In genomic region chr1:156456625-156457465, GRCh38 we compare ENCODE assay signal across 8 cellular contexts. TPM values are rescaled to one million over a fixed set of nuclear protein-coding genes. Genes with fewer than 3 reads are reported as not detected.
DNase-seq lines count a peak whose midpoint lies in the region; ATAC-seq and TF ChIP-seq lines count a peak whose summit lies in the region.

No MANE protein-coding gene starts in this region.

- DNase-seq in NCI-H1694 (lab: John Stamatoyannopoulos, UW), result peak; percentile 100
- DNase-seq in amygdala (lab: John Stamatoyannopoulos, UW), result peak; percentile 50 to 97 (median 92)
- peak; percentile 96 for DNase-seq in left ventricle myocardium inferior
- DNase-seq in posterior vena cava (ENCODE audit: low spot score), result peak; percentile 99
- peak; percentile 99 for DNase-seq in upper lobe of right lung

- H3K27ac Mint-ChIP-seq in T-helper 1 cell treated with Interleukin-12 subunit alpha and Interleukin-12 subunit beta and Interleukin-4 antibody, amounts not matched to agents 30 μg/mL and 1 μg/mL, for 36 hours, result peak overlapping the region; percentile 97

- no peaks in the 10 kb centered on the region for H3K36me3 ChIP-seq in left ventricle myocardium inferior
- no peaks in the 10 kb centered on the region for H3K36me3 ChIP-seq in upper lobe of right lung

- intact Hi-C loops in left ventricle myocardium inferior (cut with micrococcal nuclease), result loop anchor here (10.0 kb wide), 2 partner anchors 48 to 148 kb away; partner anchors contain the start of genes GPATCH4 and MEF2D
- intact Hi-C loops in posterior vena cava (cut with DNase I), result loop anchor here in 1 of 2 donors (5.0 kb wide), 1 partner anchor 150 kb away; no protein-coding TSS in a partner anchor
- intact Hi-C loops in upper lobe of right lung (cut with DNase I), result no loop called here

- H3K27me3 ChIP-seq in left ventricle myocardium inferior (ENCODE audit: low read depth) (no peaks in the 10 kb centered on the region), upper lobe of right lung (no peaks in the 10 kb centered on the region)

- ATAC-seq in GM18498 (IDR thresholded peaks at IDR 0.05; ENCODE audit: unreplicated experiment), result peak; percentile 78
- peak; percentile 77 for ATAC-seq in HG02885 (IDR thresholded peaks at IDR 0.05; ENCODE audit: poor library complexity, unreplicated experiment)
- peak; percentile 96 for ATAC-seq in upper lobe of right lung

- H3K36me3 Mint-ChIP-seq in T-helper 1 cell treated with Interleukin-12 subunit alpha and Interleukin-12 subunit beta and Interleukin-4 antibody, amounts not matched to agents 30 μg/mL and 1 μg/mL, for 36 hours (ENCODE audit: low read depth), result peaks cover 4% of the 10 kb centered on the region

- H3K27ac ChIP-seq in left ventricle myocardium inferior (replicated peaks), result peak overlapping the region; percentile 100
- peak overlapping the region; percentile 99 for H3K27ac ChIP-seq in upper lobe of right lung

- H3K4me3 ChIP-seq in left ventricle myocardium inferior (peak overlapping the region; percentile 84), upper lobe of right lung (peak overlapping the region; percentile 77)

- no peaks in the 10 kb centered on the region for H3K9me3 Mint-ChIP-seq in T-helper 1 cell treated with Interleukin-12 subunit alpha and Interleukin-12 subunit beta and Interleukin-4 antibody, amounts not matched to agents 30 μg/mL and 1 μg/mL, for 36 hours

- peaks cover 13% of the 10 kb centered on the region for H3K27me3 Mint-ChIP-seq in T-helper 1 cell treated with Interleukin-12 subunit alpha and Interleukin-12 subunit beta and Interleukin-4 antibody, amounts not matched to agents 30 μg/mL and 1 μg/mL, for 36 hours (ENCODE audit: low read depth)

- H3K4me1 Mint-ChIP-seq in T-helper 1 cell treated with Interleukin-12 subunit alpha and Interleukin-12 subunit beta and Interleukin-4 antibody, amounts not matched to agents 30 μg/mL and 1 μg/mL, for 36 hours (ENCODE audit: low read depth), result peaks cover 11% of the 10 kb centered on the region

- H3K4me3 Mint-ChIP-seq in T-helper 1 cell treated with Interleukin-12 subunit alpha and Interleukin-12 subunit beta and Interleukin-4 antibody, amounts not matched to agents 30 μg/mL and 1 μg/mL, for 36 hours, result peak overlapping the region; percentile 90

- TF ChIP-seq CTCF in left ventricle myocardium inferior (IDR thresholded peaks at IDR 0.05; ENCODE audit: borderline replicate concordance) (no peak), upper lobe of right lung (IDR thresholded peaks at IDR 0.05) (no peak)

- H3K4me1 ChIP-seq in left ventricle myocardium inferior (peaks cover 15% of the 10 kb centered on the region), upper lobe of right lung (peaks cover 7% of the 10 kb centered on the region)

- H3K9me3 ChIP-seq in left ventricle myocardium inferior (replicated peaks), result no peaks in the 10 kb centered on the region
- H3K9me3 ChIP-seq in upper lobe of right lung, result no peaks in the 10 kb centered on the region

RNA-seq across cellular contexts. Expression of gene MEF2D, which starts 43.7 kb away (rescaled TPM):
- total RNA-seq in left ventricle myocardium inferior (96.8 TPM), posterior vena cava (100 to 1,000 TPM in 1 of 2 donors, 10 to 100 TPM in 1; 77.5 to 102 TPM), upper lobe of right lung (60.8 TPM)

Comparison
In these comparisons a context has a peak if more than half of its experiments do, and no peak if none do; other contexts are left out.
1. Peak in every context shown above with its lines: DNase-seq, ATAC-seq, H3K4me3 ChIP-seq and H3K27ac ChIP-seq.